ENCODE assay signal across 6 cellular contexts in genomic region chr1:248431683-248432082, GRCh38. TPM values are rescaled to one million over a fixed set of nuclear protein-coding genes. Genes with fewer than 3 reads are reported as not detected.
"Had no signal": no experiment of that assay in that cellular context is flagged by ENCODE, and none has a peak within 500 bp of the region (broad histone marks: within the 10 kb centered on the region; RNA-seq: fewer than 3 reads in every experiment).

No MANE protein-coding gene starts in this region.

RNA-seq across cellular contexts. Expression of gene OR2T2, which starts 13.8 kb away (rescaled TPM):
- total RNA-seq: GM23338, H1, H9, HepG2, HT-29, K562 had no signal
- polyA plus RNA-seq: GM23338, H1, HepG2, K562 had no signal

RNA-seq across cellular contexts. Expression of gene OR2T1, which starts 28.8 kb away (rescaled TPM):
- total RNA-seq: GM23338, H1, H9, HepG2, HT-29, K562 had no signal
- polyA plus RNA-seq: GM23338, H1, HepG2, K562 had no signal

RNA-seq across cellular contexts. Expression of gene OR2T3, which starts 41.5 kb away (rescaled TPM):
- total RNA-seq: GM23338, H1, H9, HepG2, HT-29, K562 had no signal
- polyA plus RNA-seq: GM23338, H1, HepG2, K562 had no signal

RNA-seq across cellular contexts. Expression of gene OR2T6, which starts 56.1 kb away (rescaled TPM):
- total RNA-seq: GM23338, H1, H9, HepG2, HT-29, K562 had no signal
- polyA plus RNA-seq: GM23338, H1, HepG2, K562 had no signal

RNA-seq across cellular contexts. Expression of gene OR2T5, which starts 56.7 kb away (rescaled TPM):
- total RNA-seq: GM23338, H1, H9, HepG2, HT-29, K562 had no signal
- polyA plus RNA-seq: GM23338, H1, HepG2, K562 had no signal
